In the genomic region with DNA sequence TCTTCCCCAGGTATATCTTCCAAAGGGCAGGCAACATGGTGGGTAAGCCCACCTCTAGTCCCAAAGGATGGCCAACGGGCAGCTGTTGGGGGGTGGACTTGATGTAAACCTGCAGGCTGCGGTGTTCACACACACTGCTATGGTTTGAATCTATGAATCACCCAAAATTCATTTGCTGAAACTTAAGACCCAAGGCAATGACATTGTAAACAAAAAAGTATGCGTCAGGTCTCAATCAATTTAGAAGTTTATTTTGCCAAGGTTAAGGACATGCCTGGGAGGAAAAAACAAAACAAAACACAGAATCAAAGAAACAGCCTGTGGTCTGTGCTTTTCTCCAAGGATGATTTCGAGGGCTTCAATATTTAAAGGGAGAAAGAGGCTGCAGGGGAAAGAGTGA, we compare ENCODE assay signal across 1 cellular context.
TF ChIP-seq lines count a peak whose summit lies in the region.

No MANE protein-coding gene starts in this region.

TF ChIP-seq in GM23338, 12 proteins besides CTCF, POLR2A, EP300 and RAD21:
- TF ChIP-seq, protein P1, sequence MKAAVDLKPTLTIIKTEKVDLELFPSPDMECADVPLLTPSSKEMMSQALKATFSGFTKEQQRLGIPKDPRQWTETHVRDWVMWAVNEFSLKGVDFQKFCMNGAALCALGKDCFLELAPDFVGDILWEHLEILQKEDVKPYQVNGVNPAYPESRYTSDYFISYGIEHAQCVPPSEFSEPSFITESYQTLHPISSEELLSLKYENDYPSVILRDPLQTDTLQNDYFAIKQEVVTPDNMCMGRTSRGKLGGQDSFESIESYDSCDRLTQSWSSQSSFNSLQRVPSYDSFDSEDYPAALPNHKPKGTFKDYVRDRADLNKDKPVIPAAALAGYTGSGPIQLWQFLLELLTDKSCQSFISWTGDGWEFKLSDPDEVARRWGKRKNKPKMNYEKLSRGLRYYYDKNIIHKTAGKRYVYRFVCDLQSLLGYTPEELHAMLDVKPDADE (IDR thresholded peaks at IDR 0.05): no peak
- no peak for TF ChIP-seq EZH2phosphoT487 (IDR thresholded peaks at IDR 0.05; ENCODE audit: unreplicated experiment)
- no peak for TF ChIP-seq ZNF114 (CRISPR knock-in tag; IDR thresholded peaks at IDR 0.05)
- no peak for TF ChIP-seq EZH2 (IDR thresholded peaks at IDR 0.05; ENCODE audit: low read depth, unreplicated experiment)
- TF ChIP-seq, protein P2, sequence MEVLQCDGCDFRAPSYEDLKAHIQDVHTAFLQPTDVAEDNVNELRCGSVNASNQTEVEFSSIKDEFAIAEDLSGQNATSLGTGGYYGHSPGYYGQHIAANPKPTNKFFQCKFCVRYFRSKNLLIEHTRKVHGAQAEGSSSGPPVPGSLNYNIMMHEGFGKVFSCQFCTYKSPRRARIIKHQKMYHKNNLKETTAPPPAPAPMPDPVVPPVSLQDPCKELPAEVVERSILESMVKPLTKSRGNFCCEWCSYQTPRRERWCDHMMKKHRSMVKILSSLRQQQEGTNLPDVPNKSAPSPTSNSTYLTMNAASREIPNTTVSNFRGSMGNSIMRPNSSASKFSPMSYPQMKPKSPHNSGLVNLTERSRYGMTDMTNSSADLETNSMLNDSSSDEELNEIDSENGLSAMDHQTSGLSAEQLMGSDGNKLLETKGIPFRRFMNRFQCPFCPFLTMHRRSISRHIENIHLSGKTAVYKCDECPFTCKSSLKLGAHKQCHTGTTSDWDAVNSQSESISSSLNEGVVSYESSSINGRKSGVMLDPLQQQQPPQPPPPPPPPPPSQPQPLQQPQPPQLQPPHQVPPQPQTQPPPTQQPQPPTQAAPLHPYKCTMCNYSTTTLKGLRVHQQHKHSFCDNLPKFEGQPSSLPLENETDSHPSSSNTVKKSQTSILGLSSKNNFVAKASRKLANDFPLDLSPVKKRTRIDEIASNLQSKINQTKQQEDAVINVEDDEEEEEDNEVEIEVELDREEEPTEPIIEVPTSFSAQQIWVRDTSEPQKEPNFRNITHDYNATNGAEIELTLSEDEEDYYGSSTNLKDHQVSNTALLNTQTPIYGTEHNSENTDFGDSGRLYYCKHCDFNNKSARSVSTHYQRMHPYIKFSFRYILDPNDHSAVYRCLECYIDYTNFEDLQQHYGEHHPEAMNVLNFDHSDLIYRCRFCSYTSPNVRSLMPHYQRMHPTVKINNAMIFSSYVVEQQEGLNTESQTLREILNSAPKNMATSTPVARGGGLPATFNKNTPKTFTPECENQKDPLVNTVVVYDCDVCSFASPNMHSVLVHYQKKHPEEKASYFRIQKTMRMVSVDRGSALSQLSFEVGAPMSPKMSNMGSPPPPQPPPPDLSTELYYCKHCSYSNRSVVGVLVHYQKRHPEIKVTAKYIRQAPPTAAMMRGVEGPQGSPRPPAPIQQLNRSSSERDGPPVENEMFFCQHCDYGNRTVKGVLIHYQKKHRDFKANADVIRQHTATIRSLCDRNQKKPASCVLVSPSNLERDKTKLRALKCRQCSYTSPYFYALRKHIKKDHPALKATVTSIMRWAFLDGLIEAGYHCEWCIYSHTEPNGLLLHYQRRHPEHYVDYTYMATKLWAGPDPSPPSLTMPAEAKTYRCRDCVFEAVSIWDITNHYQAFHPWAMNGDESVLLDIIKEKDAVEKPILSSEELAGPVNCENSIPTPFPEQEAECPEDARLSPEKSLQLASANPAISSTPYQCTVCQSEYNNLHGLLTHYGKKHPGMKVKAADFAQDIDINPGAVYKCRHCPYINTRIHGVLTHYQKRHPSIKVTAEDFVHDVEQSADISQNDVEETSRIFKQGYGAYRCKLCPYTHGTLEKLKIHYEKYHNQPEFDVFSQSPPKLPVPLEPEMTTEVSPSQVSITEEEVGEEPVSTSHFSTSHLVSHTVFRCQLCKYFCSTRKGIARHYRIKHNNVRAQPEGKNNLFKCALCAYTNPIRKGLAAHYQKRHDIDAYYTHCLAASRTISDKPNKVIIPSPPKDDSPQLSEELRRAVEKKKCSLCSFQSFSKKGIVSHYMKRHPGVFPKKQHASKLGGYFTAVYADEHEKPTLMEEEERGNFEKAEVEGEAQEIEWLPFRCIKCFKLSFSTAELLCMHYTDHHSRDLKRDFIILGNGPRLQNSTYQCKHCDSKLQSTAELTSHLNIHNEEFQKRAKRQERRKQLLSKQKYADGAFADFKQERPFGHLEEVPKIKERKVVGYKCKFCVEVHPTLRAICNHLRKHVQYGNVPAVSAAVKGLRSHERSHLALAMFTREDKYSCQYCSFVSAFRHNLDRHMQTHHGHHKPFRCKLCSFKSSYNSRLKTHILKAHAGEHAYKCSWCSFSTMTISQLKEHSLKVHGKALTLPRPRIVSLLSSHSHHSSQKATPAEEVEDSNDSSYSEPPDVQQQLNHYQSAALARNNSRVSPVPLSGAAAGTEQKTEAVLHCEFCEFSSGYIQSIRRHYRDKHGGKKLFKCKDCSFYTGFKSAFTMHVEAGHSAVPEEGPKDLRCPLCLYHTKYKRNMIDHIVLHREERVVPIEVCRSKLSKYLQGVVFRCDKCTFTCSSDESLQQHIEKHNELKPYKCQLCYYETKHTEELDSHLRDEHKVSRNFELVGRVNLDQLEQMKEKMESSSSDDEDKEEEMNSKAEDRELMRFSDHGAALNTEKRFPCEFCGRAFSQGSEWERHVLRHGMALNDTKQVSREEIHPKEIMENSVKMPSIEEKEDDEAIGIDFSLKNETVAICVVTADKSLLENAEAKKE (CRISPR knock-in tag; IDR thresholded peaks at IDR 0.05): no peak
- TF ChIP-seq, protein P3, sequence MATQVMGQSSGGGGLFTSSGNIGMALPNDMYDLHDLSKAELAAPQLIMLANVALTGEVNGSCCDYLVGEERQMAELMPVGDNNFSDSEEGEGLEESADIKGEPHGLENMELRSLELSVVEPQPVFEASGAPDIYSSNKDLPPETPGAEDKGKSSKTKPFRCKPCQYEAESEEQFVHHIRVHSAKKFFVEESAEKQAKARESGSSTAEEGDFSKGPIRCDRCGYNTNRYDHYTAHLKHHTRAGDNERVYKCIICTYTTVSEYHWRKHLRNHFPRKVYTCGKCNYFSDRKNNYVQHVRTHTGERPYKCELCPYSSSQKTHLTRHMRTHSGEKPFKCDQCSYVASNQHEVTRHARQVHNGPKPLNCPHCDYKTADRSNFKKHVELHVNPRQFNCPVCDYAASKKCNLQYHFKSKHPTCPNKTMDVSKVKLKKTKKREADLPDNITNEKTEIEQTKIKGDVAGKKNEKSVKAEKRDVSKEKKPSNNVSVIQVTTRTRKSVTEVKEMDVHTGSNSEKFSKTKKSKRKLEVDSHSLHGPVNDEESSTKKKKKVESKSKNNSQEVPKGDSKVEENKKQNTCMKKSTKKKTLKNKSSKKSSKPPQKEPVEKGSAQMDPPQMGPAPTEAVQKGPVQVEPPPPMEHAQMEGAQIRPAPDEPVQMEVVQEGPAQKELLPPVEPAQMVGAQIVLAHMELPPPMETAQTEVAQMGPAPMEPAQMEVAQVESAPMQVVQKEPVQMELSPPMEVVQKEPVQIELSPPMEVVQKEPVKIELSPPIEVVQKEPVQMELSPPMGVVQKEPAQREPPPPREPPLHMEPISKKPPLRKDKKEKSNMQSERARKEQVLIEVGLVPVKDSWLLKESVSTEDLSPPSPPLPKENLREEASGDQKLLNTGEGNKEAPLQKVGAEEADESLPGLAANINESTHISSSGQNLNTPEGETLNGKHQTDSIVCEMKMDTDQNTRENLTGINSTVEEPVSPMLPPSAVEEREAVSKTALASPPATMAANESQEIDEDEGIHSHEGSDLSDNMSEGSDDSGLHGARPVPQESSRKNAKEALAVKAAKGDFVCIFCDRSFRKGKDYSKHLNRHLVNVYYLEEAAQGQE (IDR thresholded peaks at IDR 0.05; ENCODE audit: unreplicated experiment): no peak
- TF ChIP-seq NANOG (IDR thresholded peaks at IDR 0.05; ENCODE audit: borderline replicate concordance): no peak
- no peak for TF ChIP-seq ZNF331 (CRISPR knock-in tag; IDR thresholded peaks at IDR 0.05; ENCODE audit: low read depth)
- no peak for TF ChIP-seq STAT1 (IDR thresholded peaks at IDR 0.05; ENCODE audit: unreplicated experiment)
- no peak for TF ChIP-seq CREB1 (CRISPR knock-in tag; IDR thresholded peaks at IDR 0.05; ENCODE audit: low read depth)
- no peak for TF ChIP-seq JUNB (IDR thresholded peaks at IDR 0.05; ENCODE audit: unreplicated experiment)
- TF ChIP-seq POLR2AphosphoS5 (IDR thresholded peaks at IDR 0.05; ENCODE audit: low read depth): no peak
TF ChIP-seq in GM23338: peak in this region for 0.
